In genomic region chr1:243441601-243442000, GRCh38 we compare ENCODE assay signal across 26 cellular contexts.
"Had no signal": no experiment of that assay in that cellular context is flagged by ENCODE, and none has a peak within 500 bp of the region (broad histone marks: within the 10 kb centered on the region; RNA-seq: fewer than 3 reads in every experiment).

No MANE protein-coding gene starts in this region.

- H3K27me3 ChIP-seq: ascending aorta, brain microvascular endothelial cell, dorsolateral prefrontal cortex had no signal

- DNase-seq: activated CD4-positive, alpha-beta memory T cell treated with anti-CD3 and anti-CD28 coated beads, Interleukin-2, amount 10 ng/mL, durations not matched to agents 7 days and 5 days; activated CD4-positive, alpha-beta T cell treated with anti-CD3 and anti-CD28 coated beads for 36 hours; activated CD4-positive, alpha-beta T cell treated with anti-CD3 and anti-CD28 coated beads, Interleukin-2, amount 50 U/mL, for 4 hours; activated CD4-positive, CD25-positive, alpha-beta regulatory T cell; activated CD4-positive, CD25-positive, alpha-beta regulatory T cell treated with anti-CD3 and anti-CD28 coated beads, Interleukin-2, amount 50 U/mL, for 72 hours; activated CD8-positive, alpha-beta memory T cell treated with anti-CD3 and anti-CD28 coated beads, Interleukin-2, amount 50 U/mL, for 48 hours; activated gamma-delta T cell; activated naive CD4-positive, alpha-beta T cell; activated naive CD4-positive, alpha-beta T cell treated with anti-CD3 and anti-CD28 coated beads, Interleukin-2, amount 10 ng/mL, durations not matched to agents 7 days and 5 days; activated naive CD8-positive, alpha-beta T cell treated with anti-CD3 and anti-CD28 coated beads, Interleukin-2, amount 10 ng/mL, durations not matched to agents 7 days and 5 days; activated T-cell treated with anti-CD3 and anti-CD28 coated beads for 4 hours; activated T-cell treated with anti-CD3 and anti-CD28 coated beads, Interleukin-2, amount 50 U/mL, for 24 hours; activated T-cell treated with anti-CD3 and anti-CD28 coated beads, Interleukin-2, amount 50 U/mL, for 72 hours; brain microvascular endothelial cell; dorsolateral prefrontal cortex; effector memory CD4-positive, alpha-beta T cell; endodermal cell; foreskin fibroblast; head of caudate nucleus; T-helper 17 cell; T1000 had no signal

- ATAC-seq: activated CD4-positive, alpha-beta T cell treated with anti-CD3 and anti-CD28 coated beads for 36 hours; activated naive CD4-positive, alpha-beta T cell treated with anti-CD3 and anti-CD28 coated beads, Interleukin-2, amount 50 U/mL, for 72 hours; activated T-cell treated with anti-CD3 and anti-CD28 coated beads, Interleukin-2, amount 50 U/mL, for 72 hours; esophagus mucosa; T-helper 17 cell had no signal

- H3K4me3 ChIP-seq: ascending aorta, coronary artery, dorsolateral prefrontal cortex had no signal

- H3K27ac ChIP-seq: ascending aorta, brain microvascular endothelial cell, coronary artery had no signal

- FAIRE-seq: frontal cortex had no signal

- H3K9me3 ChIP-seq: ascending aorta had no signal
